ENCODE assay signal across 16 cellular contexts in the genomic region with DNA sequence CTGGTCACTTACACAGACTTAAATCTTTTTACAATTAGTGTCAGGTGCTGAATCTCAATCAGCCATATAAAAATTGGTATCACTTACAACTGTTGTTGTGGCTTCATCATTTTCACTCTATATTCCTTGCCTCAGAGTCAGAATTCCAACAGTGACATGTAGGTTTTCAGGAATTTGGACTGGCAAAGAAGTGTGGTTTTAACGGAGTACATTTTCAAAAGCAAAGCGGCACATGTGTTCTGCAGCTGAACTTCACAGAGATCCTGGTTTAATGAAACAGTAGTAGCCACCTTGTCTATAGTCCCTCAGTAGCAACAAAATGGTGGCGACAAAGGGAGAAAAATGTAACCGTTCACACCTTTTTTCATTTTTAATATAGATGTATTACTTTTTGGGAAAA.
A peak's percentile ranks its signal among the peaks of the same experiment; 100 is the strongest.
DNase-seq lines count a peak whose midpoint lies in the region; ATAC-seq and TF ChIP-seq lines count a peak whose summit lies in the region.
"Had no signal": no experiment of that assay in that cellular context is flagged by ENCODE, and none has a peak within 500 bp of the region (broad histone marks: within the 10 kb centered on the region; RNA-seq: fewer than 3 reads in every experiment).

No MANE protein-coding gene starts in this region.

- POLR2A ChIA-PET in AG04449 (lab: Yijun Ruan, JAX) = no interaction called here

- H3K4me1 ChIP-seq in adipocyte (ENCODE audit: control insufficient read depth, insufficient read depth, low read length) = no peaks in the 10 kb centered on the region

- no peaks in the 10 kb centered on the region for H3K27me3 Mint-ChIP-seq in activated CD4-positive, alpha-beta T cell treated with anti-CD3 and anti-CD28 coated beads, Interleukin-2, amount 10 ng/mL, durations not matched to agents 24 days and 14 days
- H3K27me3 Mint-ChIP-seq: IgD-negative memory B cell had no signal

- peak; percentile 3 for DNase-seq in AG04449 (ENCODE audit: low read depth, low spot score)
- peak; percentile 11 for DNase-seq in GM04503 (ENCODE audit: low read depth)
- peak; percentile 8 for DNase-seq in adipocyte (ENCODE audit: low read depth)
- DNase-seq in foreskin fibroblast = peak; percentile 17 to 67
- DNase-seq in left ventricle myocardium superior = no peak
- no peak for DNase-seq in activated CD4-positive, alpha-beta T cell treated with anti-CD3 and anti-CD28 coated beads, Interleukin-2, amount 10 ng/mL, durations not matched to agents 24 days and 14 days
- no peak for DNase-seq in activated gamma-delta T cell (lab: John Stamatoyannopoulos, UW)
- DNase-seq: 8988T, H9, NCI-H1105 treated with DMSO at 0.1 percent for 48 hours, NCI-H187, NCI-H446, NCI-H69, SHP77 treated with DMSO at 0.1 percent for 48 hours had no signal

- H3K9ac ChIP-seq in adipocyte (ENCODE audit: low read length) = no peak overlapping the region

- H3K4me1 Mint-ChIP-seq in activated CD4-positive, alpha-beta T cell treated with anti-CD3 and anti-CD28 coated beads, Interleukin-2, amount 10 ng/mL, durations not matched to agents 24 days and 14 days = no peaks in the 10 kb centered on the region
- H3K4me1 Mint-ChIP-seq: IgD-negative memory B cell had no signal

- no peak for TF ChIP-seq CTCF in AG04449 (IDR thresholded peaks at IDR 0.05; ENCODE audit: insufficient read depth, low read length, missing control alignments)
- TF ChIP-seq CTCF in foreskin fibroblast (IDR thresholded peaks at IDR 0.05; ENCODE audit: low read depth, low read length) = no peak

- no peak overlapping the region for H3K27ac Mint-ChIP-seq in activated CD4-positive, alpha-beta T cell treated with anti-CD3 and anti-CD28 coated beads, Interleukin-2, amount 10 ng/mL, durations not matched to agents 24 days and 14 days
- H3K27ac Mint-ChIP-seq: IgD-negative memory B cell had no signal

- intact Hi-C loops in left ventricle myocardium superior (cut with micrococcal nuclease) = no loop called here
- intact Hi-C loops in activated CD4-positive, alpha-beta T cell treated with anti-CD3 and anti-CD28 coated beads, Interleukin-2, amount 10 ng/mL, durations not matched to agents 24 days and 14 days (cut with micrococcal nuclease) = no loop called here

- no peaks in the 10 kb centered on the region for H3K9me3 Mint-ChIP-seq in activated CD4-positive, alpha-beta T cell treated with anti-CD3 and anti-CD28 coated beads, Interleukin-2, amount 10 ng/mL, durations not matched to agents 24 days and 14 days
- H3K9me3 Mint-ChIP-seq: H9 had no signal

- no peak overlapping the region for H3K4me3 Mint-ChIP-seq in activated CD4-positive, alpha-beta T cell treated with anti-CD3 and anti-CD28 coated beads, Interleukin-2, amount 10 ng/mL, durations not matched to agents 24 days and 14 days
- H3K4me3 Mint-ChIP-seq: H9, IgD-negative memory B cell had no signal

- H3K36me3 Mint-ChIP-seq in activated CD4-positive, alpha-beta T cell treated with anti-CD3 and anti-CD28 coated beads, Interleukin-2, amount 10 ng/mL, durations not matched to agents 24 days and 14 days (ENCODE audit: low read depth) = no peaks in the 10 kb centered on the region
- H3K36me3 Mint-ChIP-seq: IgD-negative memory B cell had no signal

- ATAC-seq in left ventricle myocardium superior (no peak), HG03520 (IDR thresholded peaks at IDR 0.05; ENCODE audit: unreplicated experiment) (no peak)

- H3K27me3 ChIP-seq in adipocyte (replicated peaks; ENCODE audit: control insufficient read depth, insufficient read depth, low read length) = no peaks in the 10 kb centered on the region

- H3K9me3 ChIP-seq in adipocyte (ENCODE audit: control insufficient read depth, low read length) = no peaks in the 10 kb centered on the region

- H3K36me3 ChIP-seq in adipocyte (ENCODE audit: control insufficient read depth, insufficient read depth, low read length, severe bottlenecking) = no peaks in the 10 kb centered on the region

- H3K4me3 ChIP-seq in AG04449 (ENCODE audit: low read depth, low read length) (no peak overlapping the region), adipocyte (ENCODE audit: low read length) (no peak overlapping the region), foreskin fibroblast (ENCODE audit: low read depth in 1 of 2, low read length in 2 of 2) (no peak overlapping the region)

- CTCF ChIA-PET in AG04449 (lab: Yijun Ruan, JAX) = interaction anchor here (0.8 kb wide), 1 partner anchor 61 kb away, joined by 4 read pairs; no protein-coding TSS in a partner anchor

Comparison
In these comparisons a context has a peak if more than half of its experiments do, and no peak if none do; other contexts are left out.
1. DNase-seq: peak in AG04449 (single experiment), GM04503 (single experiment), adipocyte (single experiment) and foreskin fibroblast (2 of 2); none in left ventricle myocardium superior (single experiment), activated CD4-positive, alpha-beta T cell treated with anti-CD3 and anti-CD28 coated beads, Interleukin-2, amount 10 ng/mL, durations not matched to agents 24 days and 14 days (single experiment) and activated gamma-delta T cell (single experiment).